In the genomic region with DNA sequence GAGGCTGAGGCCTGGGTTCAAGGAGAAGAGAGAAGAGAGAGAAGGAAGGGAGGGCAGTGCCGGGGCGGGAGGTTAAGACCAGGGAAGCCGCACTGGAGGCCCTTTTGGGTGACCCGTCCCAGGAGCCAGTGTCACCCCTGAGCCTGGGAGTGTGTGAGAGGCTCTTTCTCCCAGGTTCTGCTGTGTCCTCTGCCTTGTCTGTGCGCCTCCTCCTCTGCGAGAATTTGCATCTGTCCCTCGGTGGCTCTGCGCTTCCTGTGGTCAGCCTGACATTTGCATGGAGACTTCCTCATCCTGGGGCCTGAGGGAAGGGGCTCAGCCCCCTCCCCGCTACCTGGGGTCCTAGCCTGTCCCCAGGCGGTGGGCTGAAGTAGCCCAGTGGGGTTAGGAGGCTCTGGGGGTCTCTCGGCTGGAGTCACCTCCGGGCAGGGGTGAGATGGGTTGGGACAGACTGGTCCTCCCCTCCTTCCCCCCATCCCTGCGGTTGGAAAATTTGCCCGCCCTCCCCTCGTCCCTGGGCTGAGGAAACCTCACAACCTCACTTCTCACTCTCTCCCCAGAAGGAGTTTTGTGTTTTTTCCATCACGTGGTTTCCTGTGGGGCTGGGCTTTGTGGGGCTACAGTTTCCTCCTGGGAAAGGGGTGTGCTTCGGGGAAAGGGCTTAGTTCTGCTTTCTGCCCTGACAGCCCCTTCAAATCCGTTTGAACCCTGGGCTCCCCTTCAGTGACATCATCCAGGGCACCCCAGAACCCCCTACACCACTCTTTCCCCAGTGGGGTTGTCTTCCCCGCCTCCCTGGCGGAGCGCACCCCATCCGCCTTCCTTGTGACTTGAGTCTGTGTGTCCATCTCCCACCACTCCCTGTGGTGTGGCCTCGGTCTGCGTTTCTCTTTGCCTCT, we compare ENCODE assay signal across 8 cellular contexts.
A peak's percentile ranks its signal among the peaks of the same experiment; 100 is the strongest.
DNase-seq lines count a peak whose midpoint lies in the region; ATAC-seq lines count a peak whose summit lies in the region.

No MANE protein-coding gene starts in this region.

- H3K4me3 Mint-ChIP-seq in T-helper 1 cell treated with Interleukin-12 subunit alpha and Interleukin-12 subunit beta and Interleukin-4 antibody, amounts not matched to agents 30 μg/mL and 1 μg/mL, for 36 hours: peak overlapping the region; percentile 98
- peak overlapping the region; percentile 98 for H3K4me3 Mint-ChIP-seq in stimulated activated naive CD8-positive, alpha-beta T cell treated with anti-CD3 and anti-CD28 coated beads, Interleukin-15, Interleukin-2, amounts not matched to agents 100 ng/mL and 50 ng/mL, for 24 hours

- no peaks in the 10 kb centered on the region for H3K27me3 Mint-ChIP-seq in T-helper 1 cell treated with Interleukin-12 subunit alpha and Interleukin-12 subunit beta and Interleukin-4 antibody, amounts not matched to agents 30 μg/mL and 1 μg/mL, for 36 hours (ENCODE audit: low read depth)
- no peaks in the 10 kb centered on the region for H3K27me3 Mint-ChIP-seq in stimulated activated naive CD8-positive, alpha-beta T cell treated with anti-CD3 and anti-CD28 coated beads, Interleukin-15, Interleukin-2, amounts not matched to agents 100 ng/mL and 50 ng/mL, for 24 hours

- peaks cover 44% of the 10 kb centered on the region for H3K36me3 Mint-ChIP-seq in T-helper 1 cell treated with Interleukin-12 subunit alpha and Interleukin-12 subunit beta and Interleukin-4 antibody, amounts not matched to agents 30 μg/mL and 1 μg/mL, for 36 hours (ENCODE audit: low read depth)
- peaks cover 65% of the 10 kb centered on the region for H3K36me3 Mint-ChIP-seq in stimulated activated naive CD8-positive, alpha-beta T cell treated with anti-CD3 and anti-CD28 coated beads, Interleukin-15, Interleukin-2, amounts not matched to agents 100 ng/mL and 50 ng/mL, for 24 hours (ENCODE audit: low read depth)

- peak overlapping the region; percentile 98 for H3K27ac Mint-ChIP-seq in T-helper 1 cell treated with Interleukin-12 subunit alpha and Interleukin-12 subunit beta and Interleukin-4 antibody, amounts not matched to agents 30 μg/mL and 1 μg/mL, for 36 hours
- H3K27ac Mint-ChIP-seq in stimulated activated naive CD8-positive, alpha-beta T cell treated with anti-CD3 and anti-CD28 coated beads, Interleukin-15, Interleukin-2, amounts not matched to agents 100 ng/mL and 50 ng/mL, for 24 hours: peak overlapping the region; percentile 99

- ATAC-seq in GM18909 (IDR thresholded peaks at IDR 0.05; ENCODE audit: poor library complexity, unreplicated experiment) (peak; percentile 52), HG03045 (IDR thresholded peaks at IDR 0.05; ENCODE audit: unreplicated experiment) (peak; percentile 55)

- DNase-seq in astrocyte of the hippocampus (ENCODE audit: low read depth, low spot score): peak; percentile 59
- peak; percentile 46 for DNase-seq in midbrain (lab: John Stamatoyannopoulos, UW)
- DNase-seq in D341Med (ENCODE audit: low spot score): no peak
- no peak for DNase-seq in LoVo (ENCODE audit: low spot score)

- no peaks in the 10 kb centered on the region for H3K9me3 Mint-ChIP-seq in T-helper 1 cell treated with Interleukin-12 subunit alpha and Interleukin-12 subunit beta and Interleukin-4 antibody, amounts not matched to agents 30 μg/mL and 1 μg/mL, for 36 hours
- no peaks in the 10 kb centered on the region for H3K9me3 Mint-ChIP-seq in stimulated activated naive CD8-positive, alpha-beta T cell treated with anti-CD3 and anti-CD28 coated beads, Interleukin-15, Interleukin-2, amounts not matched to agents 100 ng/mL and 50 ng/mL, for 24 hours

- peaks cover 75% of the 10 kb centered on the region for H3K4me1 Mint-ChIP-seq in T-helper 1 cell treated with Interleukin-12 subunit alpha and Interleukin-12 subunit beta and Interleukin-4 antibody, amounts not matched to agents 30 μg/mL and 1 μg/mL, for 36 hours (ENCODE audit: low read depth)
- peaks cover 81% of the 10 kb centered on the region for H3K4me1 Mint-ChIP-seq in stimulated activated naive CD8-positive, alpha-beta T cell treated with anti-CD3 and anti-CD28 coated beads, Interleukin-15, Interleukin-2, amounts not matched to agents 100 ng/mL and 50 ng/mL, for 24 hours (ENCODE audit: low read depth)

Comparison
In these comparisons a context has a peak if more than half of its experiments do, and no peak if none do; other contexts are left out.
1. DNase-seq: peak in astrocyte of the hippocampus (single experiment) and midbrain (single experiment); none in D341Med (single experiment) and LoVo (single experiment).